9 cellular contexts compared by ENCODE assay signal in genomic region chr4:47714269-47714668, GRCh38.
"Had no signal": no experiment of that assay in that cellular context is flagged by ENCODE, and none has a peak within 500 bp of the region (broad histone marks: within the 10 kb centered on the region; RNA-seq: fewer than 3 reads in every experiment).

No MANE protein-coding gene starts in this region.

- ATAC-seq: HCT116, K562 had no signal

- H3K9me3 ChIP-seq: HAP-1 had no signal

- H3K36me3 ChIP-seq: HAP-1 had no signal

- H3K4me3 ChIP-seq: GM23248, HAP-1, K562 had no signal

- H3K9ac ChIP-seq: GM23248 had no signal

- DNase-seq: GM23248, GOT3, H7, HFFc6, IMR-90 had no signal

- H3K27ac ChIP-seq: GM23248, HL-60 had no signal
